Comparison of ENCODE assay signal across 8 cellular contexts in the genomic region with DNA sequence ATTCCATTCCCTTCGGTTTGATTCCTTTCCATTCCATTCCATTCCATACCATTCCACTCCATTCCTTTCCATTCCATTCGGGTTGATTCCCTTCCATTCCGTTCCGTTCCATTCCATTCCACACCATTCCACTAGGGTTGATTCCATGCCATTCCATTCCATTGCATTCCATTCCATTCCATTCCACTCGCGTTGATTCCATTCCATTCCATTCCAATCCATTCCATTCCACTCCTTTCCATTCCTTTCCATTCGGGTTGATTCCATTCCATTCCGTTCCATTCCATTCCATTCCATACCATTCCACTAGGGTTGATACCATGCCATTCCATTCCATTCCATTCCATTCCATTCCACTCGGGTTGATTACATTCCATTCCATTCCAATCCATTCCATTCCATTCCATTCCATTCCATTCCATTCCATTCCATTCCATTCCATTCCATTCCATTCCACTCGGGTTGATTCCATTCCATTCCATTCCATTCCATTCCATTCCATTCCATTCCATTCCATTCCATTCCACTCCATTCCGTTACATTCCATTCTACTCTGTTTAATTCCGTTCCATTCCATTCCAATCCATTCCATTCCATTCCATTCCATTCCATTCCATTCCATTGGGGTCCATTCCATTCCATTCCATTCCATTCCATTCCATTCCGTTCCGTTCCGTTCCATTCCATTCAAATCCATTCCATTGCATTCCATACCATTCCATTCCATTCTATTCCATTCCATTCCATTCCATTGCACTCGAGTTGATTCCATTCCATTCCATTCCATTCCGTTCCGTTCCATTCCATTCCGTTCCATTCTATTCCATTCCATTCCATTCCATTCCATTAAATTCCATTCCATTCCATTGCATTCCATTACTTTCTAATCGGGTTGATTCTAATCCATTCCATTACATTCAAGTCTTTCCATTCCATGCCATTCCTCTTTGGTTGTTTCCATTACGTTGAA.
DNase-seq lines count a peak whose midpoint lies in the region; ATAC-seq and TF ChIP-seq lines count a peak whose summit lies in the region.
"Not testable (repeated sequence)": the region's sequence is repeated elsewhere in the genome, so short reads cannot be mapped to it uniquely, and the experiment has no call there.

No MANE protein-coding gene starts in this region.

- not testable (repeated sequence) for H3K27ac ChIP-seq in thoracic aorta

- H3K27me3 ChIP-seq in thoracic aorta (replicated peaks; ENCODE audit: insufficient read depth) = not testable (repeated sequence)

- not testable (repeated sequence) for H3K36me3 ChIP-seq in thoracic aorta

- peak; percentile 69 for ATAC-seq in GM18508 (IDR thresholded peaks at IDR 0.05; ENCODE audit: insufficient read depth, unreplicated experiment)
- peak; percentile 79 for ATAC-seq in GM21717 (IDR thresholded peaks at IDR 0.05; ENCODE audit: unreplicated experiment)
- peak; percentile 64 for ATAC-seq in HG03108 (IDR thresholded peaks at IDR 0.05; ENCODE audit: unreplicated experiment)
- peak; percentile 98 for ATAC-seq in thoracic aorta (ENCODE audit: insufficient number of reproducible peaks, low FRiP score, low read depth)

- not testable (repeated sequence) for H3K4me3 ChIP-seq in thoracic aorta

- not testable (repeated sequence) for TF ChIP-seq CTCF in thoracic aorta (IDR thresholded peaks at IDR 0.05)

- H3K9me3 ChIP-seq in thoracic aorta = not testable (repeated sequence)

- DNase-seq in NCI-H226 = peak; percentile 71
- DNase-seq in astrocyte of the hippocampus (ENCODE audit: low read depth, low spot score) = peak; percentile 88
- peak; percentile 97 for DNase-seq in foreskin melanocyte
- peak; percentile 100 for DNase-seq in medulla oblongata (ENCODE audit: extremely low spot score)
- not testable (repeated sequence) for DNase-seq in thoracic aorta (ENCODE audit: low spot score)

- H3K4me1 ChIP-seq in thoracic aorta (ENCODE audit: control insufficient read depth in 1 of 2, low read depth in 2 of 2) = not testable (repeated sequence)
